ENCODE assay signal across 31 cellular contexts in genomic region chr12:132043216-132043615, GRCh38.
"Had no signal": no experiment of that assay in that cellular context is flagged by ENCODE, and none has a peak within 500 bp of the region (broad histone marks: within the 10 kb centered on the region; RNA-seq: fewer than 3 reads in every experiment).

No MANE protein-coding gene starts in this region.

- H3K27me3 Mint-ChIP-seq: naive B cell; natural killer cell treated with Interleukin-12 subunit alpha and Interleukin-12 subunit beta and Interleukin-15 and Interleukin-18, amount 100 ng/mL, for 72 hours; type B pancreatic cell had no signal

- H3K4me3 Mint-ChIP-seq: immature natural killer cell; mesothelial cell of epicardium; natural killer cell treated with Interleukin-12 subunit alpha and Interleukin-12 subunit beta and Interleukin-15 and Interleukin-18, amount 100 ng/mL, for 72 hours; neural crest cell; type B pancreatic cell had no signal

- H3K27ac Mint-ChIP-seq: immature natural killer cell; mesothelial cell of epicardium; natural killer cell treated with Interleukin-12 subunit alpha and Interleukin-12 subunit beta and Interleukin-15 and Interleukin-18, amount 100 ng/mL, for 72 hours; type B pancreatic cell had no signal

- DNase-seq: effector CD4-positive, alpha-beta T cell; erythroblast; esophagus squamous epithelium; hypothalamus; immature natural killer cell; kidney glomerular epithelial cell; left colon; left ventricle myocardium inferior; lower lobe of right lung; mesenchymal stem cell; mucosa of descending colon; naive B cell; pancreas; stimulated activated CD4-positive, alpha-beta T cell treated with anti-CD3 and anti-CD28 coated beads, Interleukin-12 subunit alpha, Interleukin-12 subunit beta, amount 100 ng/mL, for 4 hours; stimulated activated CD4-positive, alpha-beta T cell treated with anti-CD3 and anti-CD28 coated beads, Interleukin-1b, Interleukin-23, amount 100 ng/mL, for 48 hours; stimulated activated CD4-positive, alpha-beta T cell treated with anti-CD3 and anti-CD28 coated beads, Interleukin-4, amount 100 ng/mL, for 1 hour; stimulated activated CD8-positive, alpha-beta memory T cell treated with anti-CD3 and anti-CD28 coated beads, Interleukin-4, amount 100 ng/mL, for 48 hours; stimulated activated naive CD4-positive, alpha-beta T cell; substantia nigra; testis; tibial artery had no signal

- H3K27ac ChIP-seq: dorsolateral prefrontal cortex, esophagus squamous epithelium, left ventricle myocardium inferior, lower lobe of right lung, neutrophil, pancreas, right lobe of liver, testis, tibial artery had no signal

- H3K4me1 ChIP-seq: left ventricle myocardium inferior, lower lobe of right lung, pancreas, right lobe of liver, testis, tibial artery had no signal

- H3K4me3 ChIP-seq: dorsolateral prefrontal cortex, esophagus squamous epithelium, left ventricle myocardium inferior, lower lobe of right lung, mucosa of descending colon, pancreas, right lobe of liver, smooth muscle cell, testis, tibial artery had no signal

- H3K9me3 Mint-ChIP-seq: immature natural killer cell; mesothelial cell of epicardium; naive B cell; natural killer cell treated with Interleukin-12 subunit alpha and Interleukin-12 subunit beta and Interleukin-15 and Interleukin-18, amount 100 ng/mL, for 72 hours; neural crest cell; type B pancreatic cell had no signal

- H3K4me1 Mint-ChIP-seq: neural crest cell had no signal

- ATAC-seq: left colon; lower lobe of right lung; mucosa of descending colon; natural killer cell treated with Interleukin-12 subunit alpha and Interleukin-12 subunit beta and Interleukin-15 and Interleukin-18, amount 100 ng/mL, for 72 hours; pancreas; right lobe of liver had no signal

- H3K27me3 ChIP-seq: dorsolateral prefrontal cortex, esophagus squamous epithelium, neutrophil, pancreas, right lobe of liver, testis, tibial artery had no signal

- H3K9me3 ChIP-seq: esophagus squamous epithelium, left ventricle myocardium inferior, lower lobe of right lung, mucosa of descending colon, neutrophil, pancreas, right lobe of liver, testis, tibial artery had no signal

- FAIRE-seq: colon, frontal cortex, pancreas had no signal
